In genomic region chr20:47606414-47607207, GRCh38 we compare ENCODE assay signal across 1 cellular context.
TF ChIP-seq lines count a peak whose summit lies in the region.

No MANE protein-coding gene starts in this region.

TF ChIP-seq in K562, 482 proteins besides CTCF, POLR2A, EP300 and RAD21 (continued from another document):
- peak in 1 of 3 experiments; percentile 3; a peak in 2 of 6 replicates for TF ChIP-seq ZBTB11 (CRISPR knock-in tag; IDR thresholded peaks at IDR 0.05)
- no peak for TF ChIP-seq SFPQ (IDR thresholded peaks at IDR 0.05; ENCODE audit: low read depth, low read length)
- TF ChIP-seq TCF15 (CRISPR knock-in tag; IDR thresholded peaks at IDR 0.05): no peak; the same call in 1 of the 2 replicates
- no peak for TF ChIP-seq SNIP1 (IDR thresholded peaks at IDR 0.05; ENCODE audit: low read depth)
- no peak for TF ChIP-seq RBM22 (IDR thresholded peaks at IDR 0.05; ENCODE audit: low read depth, low read length, poor library complexity, severe bottlenecking)
- TF ChIP-seq MYC (IDR thresholded peaks at IDR 0.05; ENCODE audit: low read depth, low read length): no peak
- no peak for TF ChIP-seq MYC (CRISPR knock-in tag; IDR thresholded peaks at IDR 0.05; ENCODE audit: borderline replicate concordance, low read depth)
- TF ChIP-seq HES1 (IDR thresholded peaks at IDR 0.05; ENCODE audit: low read depth): no peak
- TF ChIP-seq POLR3G (IDR thresholded peaks at IDR 0.05; ENCODE audit: extremely low read depth, insufficient read length, insufficient replicate concordance): no peak
- TF ChIP-seq XRCC4 (IDR thresholded peaks at IDR 0.05; ENCODE audit: extremely low read depth, insufficient read depth, insufficient read length): no peak
TF ChIP-seq in K562: peak in this region for 34.
